ENCODE assay signal across 16 cellular contexts in genomic region chrX:105872921-105873320, GRCh38. TPM values are rescaled to one million over a fixed set of nuclear protein-coding genes. Genes with fewer than 3 reads are reported as not detected.
A peak's percentile ranks its signal among the peaks of the same experiment; 100 is the strongest.
DNase-seq lines count a peak whose midpoint lies in the region; ATAC-seq and TF ChIP-seq lines count a peak whose summit lies in the region.
"Had no signal": no experiment of that assay in that cellular context is flagged by ENCODE, and none has a peak within 500 bp of the region (broad histone marks: within the 10 kb centered on the region; RNA-seq: fewer than 3 reads in every experiment).

No MANE protein-coding gene starts in this region.

- DNase-seq in Right ventricle myocardium inferior (ENCODE audit: missing footprints) (no peak), right atrium auricular region (ENCODE audit: low spot score) (no peak), astrocyte of the hippocampus (ENCODE audit: low read depth, low spot score) (peak; percentile 69), foreskin melanocyte (peak; percentile 9), islet precursor cell (no peak), glomerular visceral epithelial cell (ENCODE audit: extremely low spot score) (no peak), PC-9 (no peak)
- DNase-seq in activated CD8-positive, alpha-beta memory T cell treated with anti-CD3 and anti-CD28 coated beads, Interleukin-2, amount 50 U/mL, for 48 hours: no peak
- DNase-seq: C1 segment of cervical spinal cord, DMS53, H9, NCI-H1436 treated with DMSO at 0.1 percent for 48 hours, NCI-H69 had no signal

- CTCF ChIA-PET in PC-9 (lab: Charles Lee): no interaction called here

- peak; percentile 26 for ATAC-seq in Right ventricle myocardium inferior
- ATAC-seq: SK-N-SH treated with all-trans-retinoic acid at 6 μM for 48 hours had no signal

- H3K27me3 ChIP-seq in right atrium auricular region (peaks cover 0 to 3% of the 10 kb centered on the region in 2 donors), PC-9 (ENCODE audit: insufficient read depth, low read depth) (no peaks in the 10 kb centered on the region)

- H3K9me2 ChIP-seq in PC-9 (ENCODE audit: insufficient read depth): no peaks in the 10 kb centered on the region

- H4K20me1 ChIP-seq in PC-9 (ENCODE audit: insufficient read depth): no peaks in the 10 kb centered on the region

- H3K4me1 ChIP-seq in right atrium auricular region: no peaks in the 10 kb centered on the region
- H3K4me1 ChIP-seq in PC-9 (replicated peaks; ENCODE audit: insufficient read depth): no peaks in the 10 kb centered on the region

- intact Hi-C loops in Right ventricle myocardium inferior (cut with DNase I) (no loop called here), PC-9 (cut with micrococcal nuclease; ENCODE audit: unreplicated experiment) (no loop called here)

- no peaks in the 10 kb centered on the region for H3K79me2 ChIP-seq in PC-9 (ENCODE audit: low read depth)

- no peaks in the 10 kb centered on the region for H3K36me3 ChIP-seq in right atrium auricular region
- H3K36me3 ChIP-seq in PC-9 (ENCODE audit: low read depth): no peaks in the 10 kb centered on the region

- no peak overlapping the region for H3K4me2 ChIP-seq in PC-9
- H3K4me2 ChIP-seq: KMS-11 had no signal

- TF ChIP-seq CTCF in right atrium auricular region (IDR thresholded peaks at IDR 0.05): no peak
- TF ChIP-seq CTCF in PC-9 (conservative IDR thresholded peaks at IDR 0.05): no peak

- H3K9me3 ChIP-seq in right atrium auricular region: no peaks in the 10 kb centered on the region
- H3K9me3 ChIP-seq in PC-9 (ENCODE audit: insufficient read depth, low read depth): no peaks in the 10 kb centered on the region

- no peak overlapping the region for H3K27ac ChIP-seq in right atrium auricular region
- no peak overlapping the region for H3K27ac ChIP-seq in PC-9
- H3K27ac ChIP-seq: KMS-11 had no signal

- no peak overlapping the region for H2AFZ ChIP-seq in PC-9

- POLR2A ChIA-PET in PC-9 (lab: Charles Lee; ENCODE audit: unreplicated experiment): interaction anchor here (0.7 kb wide), 1 partner anchor 683 kb away, joined by 3 read pairs; no protein-coding TSS in a partner anchor

- BruUV-seq in PC-9 (replicated peaks; lab: Mats Ljungman, UMichigan): no TSS peak

- no peak overlapping the region for H3K4me3 ChIP-seq in right atrium auricular region
- no peak overlapping the region for H3K4me3 ChIP-seq in PC-9

- no peaks in the 10 kb centered on the region for H3F3A ChIP-seq in PC-9 (ENCODE audit: insufficient read depth, low read depth)

RNA-seq across cellular contexts. Expression of gene NRK, which starts 50.6 kb away (rescaled TPM):
- total RNA-seq in Right ventricle myocardium inferior: 2.1 TPM
- total RNA-seq in right atrium auricular region: 1 to 10 TPM in 1 of 2 donors, under 1 TPM in 1; 0.39 to 2.3 TPM
- total RNA-seq in PC-9 (2021): 0.24 and 0.33 TPM in 2 replicates
- total RNA-seq: A172 had no signal

Comparison
In these comparisons a context has a peak if more than half of its experiments do, and no peak if none do; other contexts are left out.
1. DNase-seq: peak in astrocyte of the hippocampus (single experiment) and foreskin melanocyte (single experiment); none in Right ventricle myocardium inferior (single experiment), right atrium auricular region (single experiment), islet precursor cell (single experiment), activated CD8-positive, alpha-beta memory T cell treated with anti-CD3 and anti-CD28 coated beads, Interleukin-2, amount 50 U/mL, for 48 hours (single experiment), glomerular visceral epithelial cell (single experiment) and PC-9 (0 of 2).